Comparison of ENCODE assay signal across 23 cellular contexts in genomic region chr6:47009583-47009982, GRCh38. TPM values are rescaled to one million over a fixed set of nuclear protein-coding genes. Genes with fewer than 3 reads are reported as not detected.
DNase-seq lines count a peak whose midpoint lies in the region; ATAC-seq, FAIRE-seq and TF ChIP-seq lines count a peak whose summit lies in the region.
"Had no signal": no experiment of that assay in that cellular context is flagged by ENCODE, and none has a peak within 500 bp of the region (broad histone marks: within the 10 kb centered on the region; RNA-seq: fewer than 3 reads in every experiment).

No MANE protein-coding gene starts in this region.

- H3K9me3 ChIP-seq in heart left ventricle: no peaks in the 10 kb centered on the region
- H3K9me3 ChIP-seq: colonic mucosa, neutrophil had no signal

- ATAC-seq in Right ventricle myocardium inferior: peak; percentile 42
- no peak for ATAC-seq in heart left ventricle
- ATAC-seq: foreskin keratinocyte; left cardiac atrium; sciatic nerve; stimulated activated naive CD8-positive, alpha-beta T cell treated with anti-CD3 and anti-CD28 coated beads, Interleukin-15, Interleukin-2, amounts not matched to agents 100 U/mL and 50 U/mL, for 24 hours; T-helper 17 cell had no signal

- DNase-seq in Right ventricle myocardium inferior (ENCODE audit: missing footprints) (no peak), heart left ventricle (no peak), NCI-H69 (lab: John Stamatoyannopoulos, UW) (peak; percentile 14), cerebellar cortex (ENCODE audit: low spot score) (peak; percentile 26), pons (ENCODE audit: low spot score) (peak; percentile 44), GM12891 (ENCODE audit: insufficient read length, low spot score) (no peak), putamen (ENCODE audit: low spot score) (no peak), NCI-H1436 (lab: John Stamatoyannopoulos, UW) (no peak)
- DNase-seq: activated CD4-positive, CD25-positive, alpha-beta regulatory T cell; activated naive CD4-positive, alpha-beta T cell treated with anti-CD3 and anti-CD28 coated beads, Interleukin-2, amount 50 U/mL, for 16 hours; activated T-cell treated with anti-CD3 and anti-CD28 coated beads, Interleukin-2, amount 50 U/mL, for 48 hours; colonic mucosa; foreskin keratinocyte; left cardiac atrium; NCI-H1436 treated with DMSO at 0.1 percent for 48 hours; NK-92 treated with Interleukin-12 subunit alpha and Interleukin-12 subunit beta, amount 100 ng/mL, for 24 hours; SHP77; stimulated activated naive CD8-positive, alpha-beta T cell treated with anti-CD3 and anti-CD28 coated beads, Interleukin-15, Interleukin-2, amounts not matched to agents 100 U/mL and 50 U/mL, for 24 hours; T-helper 17 cell had no signal

- TF ChIP-seq CTCF in heart left ventricle (IDR thresholded peaks at IDR 0.05): peak in 5 of 12 donors; percentile 5 to 40 (median 11)

- no peaks in the 10 kb centered on the region for H3K4me1 ChIP-seq in heart left ventricle
- H3K4me1 ChIP-seq: colonic mucosa, foreskin keratinocyte had no signal

- H3K4me3 ChIP-seq in heart left ventricle: no peak overlapping the region
- H3K4me3 ChIP-seq: colonic mucosa had no signal

- no peaks in the 10 kb centered on the region for H3K36me3 ChIP-seq in heart left ventricle
- H3K36me3 ChIP-seq: colonic mucosa, neutrophil had no signal

- WGBS in heart left ventricle, 4 donors: 53 to 63% (median 60%) methylated on average over 7 of the region's 7 CpGs

- H3K27me3 ChIP-seq in heart left ventricle: peaks cover 0 to 7% (median 0%) of the 10 kb centered on the region in 9 donors
- H3K27me3 ChIP-seq: colonic mucosa, foreskin keratinocyte, neutrophil had no signal

- no peak for TF ChIP-seq POLR2A in heart left ventricle (IDR thresholded peaks at IDR 0.05)
- TF ChIP-seq POLR2A in GM12891 (IDR thresholded peaks at IDR 0.05; ENCODE audit: low read depth, low read length): no peak

- FAIRE-seq in GM12891 (lab: Jason Lieb, UNC): no peak
- FAIRE-seq: astrocyte had no signal

- H3K27ac ChIP-seq in heart left ventricle: no peak overlapping the region
- H3K27ac ChIP-seq: colonic mucosa, foreskin keratinocyte, neutrophil had no signal

- intact Hi-C loops in Right ventricle myocardium inferior (cut with DNase I) (loop anchor here (5.0 kb wide), 1 partner anchor 38 kb away; no protein-coding TSS in a partner anchor), heart left ventricle (cut with DNase I) (loop anchor here in 2 of 10 donors (5.0 kb wide), 1 partner anchor 38 kb away; no protein-coding TSS in a partner anchor)

TF ChIP-seq in GM12891, 5 proteins besides CTCF, POLR2A, EP300 and RAD21:
- TF ChIP-seq TAF1 (IDR thresholded peaks at IDR 0.05; ENCODE audit: low read depth, low read length): no peak
- TF ChIP-seq PAX5 (IDR thresholded peaks at IDR 0.05; ENCODE audit: insufficient read depth, low read length, severe bottlenecking): no peak
- TF ChIP-seq POU2F2 (IDR thresholded peaks at IDR 0.05; ENCODE audit: low read depth, low read length): no peak
- TF ChIP-seq POLR2AphosphoS5 (IDR thresholded peaks at IDR 0.05; ENCODE audit: low read depth, low read length): no peak
- no peak for TF ChIP-seq SPI1 (IDR thresholded peaks at IDR 0.05; ENCODE audit: low read depth, low read length)
TF ChIP-seq in GM12891: peak in this region for 0.

RNA-seq across cellular contexts. Expression of gene ADGRF1, which starts 32.5 kb away (rescaled TPM):
- total RNA-seq in Right ventricle myocardium inferior: not detected
- under 1 TPM in 1 of 9 donors, not detected in 8; 0.23 TPM for total RNA-seq in heart left ventricle
- not detected for polyA plus RNA-seq in heart left ventricle
- not detected for polyA plus RNA-seq in GM12891 (2012; ENCODE audit: low read depth, missing spikeins)
- total RNA-seq: left cardiac atrium, T-helper 17 cell had no signal
- polyA plus RNA-seq: AG04450 had no signal

Comparison
In these comparisons a context has a peak if more than half of its experiments do, and no peak if none do; other contexts are left out.
1. DNase-seq: peak in NCI-H69 (single experiment), cerebellar cortex (single experiment) and pons (single experiment); none in Right ventricle myocardium inferior (single experiment), heart left ventricle (0 of 5), GM12891 (single experiment), putamen (single experiment) and NCI-H1436 (single experiment).